ENCODE assay signal across 18 cellular contexts in the genomic region with DNA sequence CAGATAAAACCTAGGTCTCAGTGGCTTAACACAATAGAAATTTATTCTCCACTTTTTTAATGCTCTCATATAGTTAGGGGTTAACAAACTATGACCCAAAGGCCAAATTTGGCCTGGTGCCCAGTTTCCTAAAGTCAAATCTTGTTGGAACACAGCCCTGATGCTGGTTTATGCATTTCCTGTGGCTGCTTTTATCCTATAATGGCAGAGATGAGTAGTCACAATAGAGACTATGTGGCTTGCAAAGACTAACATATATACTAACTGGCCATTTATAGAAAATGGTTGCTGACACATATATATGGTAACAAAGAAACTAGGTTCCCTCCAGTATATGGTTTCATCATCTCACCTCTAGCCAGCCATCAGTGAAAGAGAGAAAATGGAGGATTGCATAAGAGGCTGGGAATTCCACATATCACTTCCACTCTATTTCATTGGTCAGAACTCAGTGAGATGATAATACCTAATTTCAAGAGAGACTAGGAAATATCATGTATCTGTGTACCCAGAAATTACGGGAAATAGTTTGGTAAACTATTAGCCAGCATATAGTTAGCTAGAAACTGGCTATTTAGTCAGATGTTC. TPM values are rescaled to one million over a fixed set of nuclear protein-coding genes. Genes with fewer than 3 reads are reported as not detected.
A peak's percentile ranks its signal among the peaks of the same experiment; 100 is the strongest.
DNase-seq lines count a peak whose midpoint lies in the region; ATAC-seq, FAIRE-seq and TF ChIP-seq lines count a peak whose summit lies in the region.
"Had no signal": no experiment of that assay in that cellular context is flagged by ENCODE, and none has a peak within 500 bp of the region (broad histone marks: within the 10 kb centered on the region; RNA-seq: fewer than 3 reads in every experiment).

No MANE protein-coding gene starts in this region.

- no peak overlapping the region for H3K27ac ChIP-seq in PC-3 (ENCODE audit: low read length)
- peak overlapping the region; percentile 4 for H3K27ac ChIP-seq in endothelial cell of umbilical vein (ENCODE audit: insufficient read depth, low read depth, low read length)
- H3K27ac ChIP-seq: colonic mucosa, SJSA1, vagina had no signal

- H3K9me1 ChIP-seq in endothelial cell of umbilical vein (replicated peaks; ENCODE audit: control insufficient read depth, extremely low read depth, insufficient read depth, low read length), result no peaks in the 10 kb centered on the region

- no peak for TF ChIP-seq POLR2A in endothelial cell of umbilical vein (IDR thresholded peaks at IDR 0.05; ENCODE audit: low read depth, low read length)

- no peak overlapping the region for H3K9ac ChIP-seq in PC-3 (ENCODE audit: low read length)
- no peak overlapping the region for H3K9ac ChIP-seq in endothelial cell of umbilical vein (replicated peaks; ENCODE audit: extremely low read depth, insufficient read depth, low read length)

- POLR2A ChIA-PET in PC-3 (lab: Charles Lee; ENCODE audit: unreplicated experiment), result no interaction called here
- POLR2A ChIA-PET in endothelial cell of umbilical vein (lab: Charles Lee), result no interaction called here

- TF ChIP-seq CTCF in PC-3 (conservative IDR thresholded peaks at IDR 0.05; ENCODE audit: low read depth, low read length) (no peak), endothelial cell of umbilical vein (IDR thresholded peaks at IDR 0.05; ENCODE audit: extremely low read depth in 1 of 2, insufficient read depth in 1 of 2, low read depth in 1 of 2, low read length in 2 of 2) (no peak)

- H2AFZ ChIP-seq in PC-3 (ENCODE audit: low read length) (no peak overlapping the region), endothelial cell of umbilical vein (ENCODE audit: low read depth, low read length) (no peak overlapping the region)

- H4K20me1 ChIP-seq in PC-3 (ENCODE audit: low read length) (peaks cover 3% of the 10 kb centered on the region; the same call in 1 of the 2 replicates), endothelial cell of umbilical vein (replicated peaks; ENCODE audit: control insufficient read depth, extremely low read depth, insufficient read depth, low read length) (no peaks in the 10 kb centered on the region)

- H3K36me3 Mint-ChIP-seq in immature natural killer cell, result no peaks in the 10 kb centered on the region
- no peaks in the 10 kb centered on the region for H3K36me3 Mint-ChIP-seq in activated naive CD4-positive, alpha-beta T cell treated with anti-CD3 and anti-CD28 coated beads, Interleukin-2, amount 10 ng/mL, durations not matched to agents 7 days and 5 days

- H3F3A ChIP-seq in PC-3 (ENCODE audit: low read length, unreplicated experiment), result no peaks in the 10 kb centered on the region

- no peak overlapping the region for H3K4me3 Mint-ChIP-seq in immature natural killer cell
- H3K4me3 Mint-ChIP-seq in activated naive CD4-positive, alpha-beta T cell treated with anti-CD3 and anti-CD28 coated beads, Interleukin-2, amount 10 ng/mL, durations not matched to agents 7 days and 5 days, result no peak overlapping the region
- H3K4me3 Mint-ChIP-seq: activated CD8-positive, alpha-beta T cell treated with anti-CD3 and anti-CD28 coated beads, Interleukin-2, amount 10 ng/mL, durations not matched to agents 7 days and 5 days; activated T-helper 17 cell treated with anti-CD3 and anti-CD28 coated beads, Interleukin-2, amount 50 U/mL, for 72 hours had no signal

- ATAC-seq in HG02981 (IDR thresholded peaks at IDR 0.05; ENCODE audit: unreplicated experiment) (peak; percentile 40), PC-3 (no peak)
- ATAC-seq: activated CD8-positive, alpha-beta T cell treated with anti-CD3 and anti-CD28 coated beads, Interleukin-2, amount 10 ng/mL, durations not matched to agents 7 days and 5 days; activated T-helper 17 cell treated with anti-CD3 and anti-CD28 coated beads, Interleukin-2, amount 50 U/mL, for 72 hours had no signal

- DNase-seq in DMS153 treated with DMSO at 0.1 percent for 48 hours (lab: John Stamatoyannopoulos, UW; ENCODE audit: unreplicated experiment), result peak; percentile 47
- DNase-seq in PC-3, result peak; percentile 19
- peak; percentile 83 for DNase-seq in endothelial cell of umbilical vein (ENCODE audit: low read depth, low spot score)
- DNase-seq in NCI-H2171 (lab: John Stamatoyannopoulos, UW), result no peak
- no peak for DNase-seq in immature natural killer cell
- no peak for DNase-seq in activated naive CD4-positive, alpha-beta T cell treated with anti-CD3 and anti-CD28 coated beads, Interleukin-2, amount 10 ng/mL, durations not matched to agents 7 days and 5 days
- DNase-seq in stimulated activated naive CD4-positive, alpha-beta T cell (lab: John Stamatoyannopoulos, UW), result no peak
- DNase-seq: activated CD8-positive, alpha-beta T cell treated with anti-CD3 and anti-CD28 coated beads, Interleukin-2, amount 10 ng/mL, durations not matched to agents 7 days and 5 days; colonic mucosa; DMS79; NCI-H1930; occipital lobe; stimulated activated naive CD4-positive, alpha-beta T cell treated with Interleukin-2 at 50 U/mL for 16 hours had no signal

- peak; percentile 73 for FAIRE-seq in endothelial cell of umbilical vein (lab: Jason Lieb, UNC)
- FAIRE-seq: TTC549 had no signal

- no peaks in the 10 kb centered on the region for H3K27me3 Mint-ChIP-seq in immature natural killer cell (ENCODE audit: low read depth in 3 of 3)
- H3K27me3 Mint-ChIP-seq in activated naive CD4-positive, alpha-beta T cell treated with anti-CD3 and anti-CD28 coated beads, Interleukin-2, amount 10 ng/mL, durations not matched to agents 7 days and 5 days, result no peaks in the 10 kb centered on the region
- H3K27me3 Mint-ChIP-seq: activated T-helper 17 cell treated with anti-CD3 and anti-CD28 coated beads, Interleukin-2, amount 50 U/mL, for 72 hours had no signal

- no peaks in the 10 kb centered on the region for H3K9me3 ChIP-seq in PC-3 (ENCODE audit: low read length)
- H3K9me3 ChIP-seq in endothelial cell of umbilical vein (replicated peaks; ENCODE audit: control insufficient read depth, insufficient read depth, low read length), result no peaks in the 10 kb centered on the region
- H3K9me3 ChIP-seq: colonic mucosa, SJSA1, vagina had no signal

- H3K27me3 ChIP-seq in PC-3 (ENCODE audit: low read length), result peaks cover 36% of the 10 kb centered on the region; the same call in 1 of the 2 replicates
- H3K27me3 ChIP-seq in endothelial cell of umbilical vein (ENCODE audit: control insufficient read depth in 2 of 2, insufficient read depth in 2 of 2, low read length in 2 of 2), result no peaks in the 10 kb centered on the region
- H3K27me3 ChIP-seq: colonic mucosa, SJSA1, vagina had no signal

- dilution Hi-C loops in endothelial cell of umbilical vein (cut with MboI; ENCODE audit: extremely low pct_ligation_motif_present, low sequenced_read_pairs), result no loop called here

- no peak overlapping the region for H3K27ac Mint-ChIP-seq in immature natural killer cell
- no peak overlapping the region for H3K27ac Mint-ChIP-seq in activated naive CD4-positive, alpha-beta T cell treated with anti-CD3 and anti-CD28 coated beads, Interleukin-2, amount 10 ng/mL, durations not matched to agents 7 days and 5 days
- H3K27ac Mint-ChIP-seq: activated CD8-positive, alpha-beta T cell treated with anti-CD3 and anti-CD28 coated beads, Interleukin-2, amount 10 ng/mL, durations not matched to agents 7 days and 5 days; activated T-helper 17 cell treated with anti-CD3 and anti-CD28 coated beads, Interleukin-2, amount 50 U/mL, for 72 hours had no signal

- no peak overlapping the region for H3K4me3 ChIP-seq in PC-3 (ENCODE audit: low read length)
- H3K4me3 ChIP-seq in endothelial cell of umbilical vein (replicated peaks in 1 of 3; ENCODE audit: insufficient read depth in 1 of 3, low read depth in 1 of 3, low read length in 3 of 3), result no peak overlapping the region
- H3K4me3 ChIP-seq: colonic mucosa, SJSA1, vagina had no signal

- no TSS peak for BruUV-seq in PC-3 (replicated peaks; lab: Mats Ljungman, UMichigan)
- BruUV-seq in endothelial cell of umbilical vein (replicated peaks; lab: Mats Ljungman, UMichigan), result no TSS peak

- no peaks in the 10 kb centered on the region for H3K79me2 ChIP-seq in PC-3 (ENCODE audit: low read length)
- H3K79me2 ChIP-seq in endothelial cell of umbilical vein (ENCODE audit: control insufficient read depth, insufficient read depth, low read length), result no peaks in the 10 kb centered on the region

- intact Hi-C loops in PC-3 (cut with micrococcal nuclease) (loop anchor here (10.0 kb wide), 1 partner anchor 117 kb away; no protein-coding TSS in a partner anchor), endothelial cell of umbilical vein (cut with micrococcal nuclease) (loop anchor here (10.0 kb wide), 1 partner anchor 1213 kb away; no protein-coding TSS in a partner anchor)

- H3K4me1 ChIP-seq in PC-3 (ENCODE audit: insufficient read depth, low read length) (peaks cover 7% of the 10 kb centered on the region), endothelial cell of umbilical vein (ENCODE audit: control insufficient read depth, extremely low read depth, insufficient read depth, low read length) (peaks cover 32% of the 10 kb centered on the region)
- H3K4me1 ChIP-seq: colonic mucosa, vagina had no signal

- H3K4me1 Mint-ChIP-seq in immature natural killer cell, result no peaks in the 10 kb centered on the region
- H3K4me1 Mint-ChIP-seq in activated naive CD4-positive, alpha-beta T cell treated with anti-CD3 and anti-CD28 coated beads, Interleukin-2, amount 10 ng/mL, durations not matched to agents 7 days and 5 days, result no peaks in the 10 kb centered on the region
- H3K4me1 Mint-ChIP-seq: activated T-helper 17 cell treated with anti-CD3 and anti-CD28 coated beads, Interleukin-2, amount 50 U/mL, for 72 hours had no signal

- H3K36me3 ChIP-seq in PC-3 (ENCODE audit: low read depth, low read length), result no peaks in the 10 kb centered on the region
- no peaks in the 10 kb centered on the region for H3K36me3 ChIP-seq in endothelial cell of umbilical vein (ENCODE audit: control insufficient read depth in 2 of 2, extremely low read depth in 1 of 2, insufficient read depth in 2 of 2, low read length in 2 of 2)
- H3K36me3 ChIP-seq: colonic mucosa, SJSA1, vagina had no signal

- H3K4me2 ChIP-seq in PC-3 (ENCODE audit: low read length) (no peak overlapping the region), endothelial cell of umbilical vein (ENCODE audit: insufficient read depth, low read length) (peak overlapping the region; percentile 52)

- no peaks in the 10 kb centered on the region for H3K9me2 ChIP-seq in PC-3 (replicated peaks; ENCODE audit: low read length)

- peaks cover 6 to 30% (median 9%) of the 10 kb centered on the region in 6 donors for H3K9me3 Mint-ChIP-seq in immature natural killer cell
- H3K9me3 Mint-ChIP-seq in activated naive CD4-positive, alpha-beta T cell treated with anti-CD3 and anti-CD28 coated beads, Interleukin-2, amount 10 ng/mL, durations not matched to agents 7 days and 5 days, result no peaks in the 10 kb centered on the region

- CTCF ChIA-PET in PC-3 (lab: Charles Lee), result no interaction called here
- CTCF ChIA-PET in endothelial cell of umbilical vein (lab: Charles Lee), result interaction anchor here (1.2 to 2.1 kb wide), 3 partner anchors 11 to 84 kb away, joined by 4 to 11 read pairs (median 6); a partner anchor contains a TSS
- CTCF ChIA-PET in activated naive CD4-positive, alpha-beta T cell treated with anti-CD3 and anti-CD28 coated beads, Interleukin-2, amount 10 ng/mL, durations not matched to agents 7 days and 5 days (lab: Charles Lee), result no interaction called here

RNA-seq across cellular contexts. Expression of a gene that starts 10.9 kb away (rescaled TPM):
- 1.6 and 6.8 TPM in 2 replicates for total RNA-seq in PC-3 (2014; rRNA removed)
- 37.8 and 40.1 TPM in 2 replicates for total RNA-seq in endothelial cell of umbilical vein
- 6.3 and 6.7 TPM in 2 replicates for polyA plus RNA-seq in endothelial cell of umbilical vein
- 7.0 and 10.2 TPM in 2 replicates for polyA plus RNA-seq in endothelial cell of umbilical vein (2011; cell fraction: cytosol; rRNA removed)
- 24.4 and 35.1 TPM in 2 replicates for polyA plus RNA-seq in endothelial cell of umbilical vein (2011; cell fraction: nucleus; rRNA removed)
- 6.4 and 19.9 TPM in 2 replicates for polyA plus RNA-seq in endothelial cell of umbilical vein (2012)
- 49.3 and 89.0 TPM in 2 replicates for polyA minus RNA-seq in endothelial cell of umbilical vein
- not detected for polyA minus RNA-seq in endothelial cell of umbilical vein (2011; cell fraction: cytosol; rRNA and poly(A)+ RNA removed)
- 132 and 240 TPM in 2 replicates for polyA minus RNA-seq in endothelial cell of umbilical vein (2011; cell fraction: nucleus; rRNA and poly(A)+ RNA removed)
- not detected for polyA plus RNA-seq in immature natural killer cell
- total RNA-seq: activated CD8-positive, alpha-beta T cell treated with anti-CD3 and anti-CD28 coated beads, Interleukin-2, amount 10 ng/mL, durations not matched to agents 7 days and 5 days; activated T-helper 17 cell treated with anti-CD3 and anti-CD28 coated beads, Interleukin-2, amount 50 U/mL, for 72 hours had no signal

Comparison
In these comparisons a context has a peak if more than half of its experiments do, and no peak if none do; other contexts are left out.
1. DNase-seq: peak in DMS153 treated with DMSO at 0.1 percent for 48 hours (single experiment), PC-3 (single experiment) and endothelial cell of umbilical vein (single experiment); none in NCI-H2171 (single experiment), immature natural killer cell (0 of 3), activated naive CD4-positive, alpha-beta T cell treated with anti-CD3 and anti-CD28 coated beads, Interleukin-2, amount 10 ng/mL, durations not matched to agents 7 days and 5 days (single experiment) and stimulated activated naive CD4-positive, alpha-beta T cell (0 of 6).